Comparison of ENCODE assay signal across 1 cellular context in genomic region chr16:11614587-11615175, GRCh38.
TF ChIP-seq lines count a peak whose summit lies in the region.

No MANE protein-coding gene starts in this region.

TF ChIP-seq in SK-N-SH, 30 proteins besides CTCF, POLR2A, EP300 and RAD21 (continued from another document):
- no peak for TF ChIP-seq SIN3A (IDR thresholded peaks at IDR 0.05; ENCODE audit: borderline replicate concordance, low read depth, low read length)
- TF ChIP-seq MEF2A (IDR thresholded peaks at IDR 0.05; ENCODE audit: borderline replicate concordance, low read depth), result no peak
- no peak for TF ChIP-seq FOXJ3 (CRISPR knock-in tag; IDR thresholded peaks at IDR 0.05)
